Comparison of ENCODE assay signal across 23 cellular contexts in genomic region chr3:98548544-98548943, GRCh38. TPM values are rescaled to one million over a fixed set of nuclear protein-coding genes. Genes with fewer than 3 reads are reported as not detected.
DNase-seq lines count a peak whose midpoint lies in the region; ATAC-seq, FAIRE-seq and TF ChIP-seq lines count a peak whose summit lies in the region.
"Had no signal": no experiment of that assay in that cellular context is flagged by ENCODE, and none has a peak within 500 bp of the region (broad histone marks: within the 10 kb centered on the region; RNA-seq: fewer than 3 reads in every experiment).

No MANE protein-coding gene starts in this region.

- H3K36me3 ChIP-seq in ovary (no peaks in the 10 kb centered on the region), small intestine (ENCODE audit: control insufficient read depth in 2 of 2, insufficient read depth in 2 of 2, low read length in 2 of 2) (no peaks in the 10 kb centered on the region), mucosa of descending colon (ENCODE audit: low read depth) (no peaks in the 10 kb centered on the region)
- H3K36me3 ChIP-seq: BE2C had no signal

- WGBS in ovary, 3 donors: 63 to 68% (median 67%) methylated on average over 5 of the region's 5 CpGs
- WGBS in small intestine, 3 donors: 70 to 91% (median 83%) methylated on average over 5 of the region's 5 CpGs

- no peak overlapping the region for H3K27ac ChIP-seq in ovary
- H3K27ac ChIP-seq in small intestine (ENCODE audit: low read depth in 1 of 2, low read length in 1 of 2): no peak overlapping the region
- H3K27ac ChIP-seq: HL-60, KMS-11 had no signal

- H3K9me3 Mint-ChIP-seq in activated CD4-positive, alpha-beta T cell treated with anti-CD3 and anti-CD28 coated beads, Interleukin-2, amount 10 ng/mL, durations not matched to agents 24 days and 14 days: no peaks in the 10 kb centered on the region
- H3K9me3 Mint-ChIP-seq in activated T-helper 2 cell treated with anti-CD3 and anti-CD28 coated beads, Interferon-gamma antibody, Interleukin-2, Interleukin-4, amounts not matched to agents 10 μg/mL and 5 μg/mL and 100 μg/mL, durations not matched to agents 14 hours and 24 hours and 36 hours: peaks cover 5% of the 10 kb centered on the region
- H3K9me3 Mint-ChIP-seq: IgD-negative memory B cell had no signal

- H3K9me3 ChIP-seq in ovary (no peaks in the 10 kb centered on the region), small intestine (ENCODE audit: control insufficient read depth, low read depth) (no peaks in the 10 kb centered on the region), mucosa of descending colon (no peaks in the 10 kb centered on the region)
- H3K9me3 ChIP-seq: BE2C, SK-N-SH had no signal

- no peak for TF ChIP-seq POLR2A in ovary (IDR thresholded peaks at IDR 0.05)

- peaks cover 32% of the 10 kb centered on the region for H3K36me3 Mint-ChIP-seq in activated CD4-positive, alpha-beta T cell treated with anti-CD3 and anti-CD28 coated beads, Interleukin-2, amount 10 ng/mL, durations not matched to agents 24 days and 14 days (ENCODE audit: low read depth)
- peaks cover 53% of the 10 kb centered on the region for H3K36me3 Mint-ChIP-seq in activated T-helper 2 cell treated with anti-CD3 and anti-CD28 coated beads, Interferon-gamma antibody, Interleukin-2, Interleukin-4, amounts not matched to agents 10 μg/mL and 5 μg/mL and 100 μg/mL, durations not matched to agents 14 hours and 24 hours and 36 hours (ENCODE audit: low read depth)
- H3K36me3 Mint-ChIP-seq: CD14-positive monocyte had no signal

- no peaks in the 10 kb centered on the region for H3K27me3 Mint-ChIP-seq in activated CD4-positive, alpha-beta T cell treated with anti-CD3 and anti-CD28 coated beads, Interleukin-2, amount 10 ng/mL, durations not matched to agents 24 days and 14 days
- no peaks in the 10 kb centered on the region for H3K27me3 Mint-ChIP-seq in activated T-helper 2 cell treated with anti-CD3 and anti-CD28 coated beads, Interferon-gamma antibody, Interleukin-2, Interleukin-4, amounts not matched to agents 10 μg/mL and 5 μg/mL and 100 μg/mL, durations not matched to agents 14 hours and 24 hours and 36 hours (ENCODE audit: low read depth)
- H3K27me3 Mint-ChIP-seq: IgD-negative memory B cell had no signal

- DNase-seq in activated CD4-positive, alpha-beta T cell treated with anti-CD3 and anti-CD28 coated beads, Interleukin-2, amount 10 ng/mL, durations not matched to agents 24 days and 14 days: peak; percentile 51
- no peak for DNase-seq in activated CD4-positive, alpha-beta T cell treated with anti-CD3 and anti-CD28 coated beads for 1 hour
- DNase-seq in GM19239 (ENCODE audit: insufficient read length, low spot score) (no peak), ovary (no peak), small intestine (no peak), mucosa of descending colon (no peak)
- no peak for DNase-seq in activated T-helper 2 cell treated with anti-CD3 and anti-CD28 coated beads, Interferon-gamma antibody, Interleukin-2, Interleukin-4, amounts not matched to agents 10 μg/mL and 5 μg/mL and 100 μg/mL, durations not matched to agents 14 hours and 24 hours and 36 hours (ENCODE audit: low spot score)
- DNase-seq: 8988T, ACHN, BE2C, DMS153, NCI-H1048, NCI-H1417, NCI-H1694, NCI-H2029 treated with DMSO at 0.1 percent for 48 hours, NCI-H526 treated with DMSO at 0.1 percent for 48 hours, SK-N-SH had no signal

- no peak for ATAC-seq in mucosa of descending colon

- H3K4me3 ChIP-seq in ovary (no peak overlapping the region), small intestine (ENCODE audit: low read depth in 1 of 2, low read length in 2 of 2) (no peak overlapping the region), mucosa of descending colon (no peak overlapping the region)

- H3K4me1 ChIP-seq in ovary (ENCODE audit: insufficient read depth) (no peaks in the 10 kb centered on the region), small intestine (ENCODE audit: control insufficient read depth in 2 of 2, insufficient read depth in 1 of 2, low read depth in 1 of 2, low read length in 1 of 2) (peaks cover 2 to 5% of the 10 kb centered on the region in 2 donors), mucosa of descending colon (ENCODE audit: low read depth) (no peaks in the 10 kb centered on the region)
- H3K4me1 ChIP-seq: BE2C had no signal

- H3K27me3 ChIP-seq in ovary (no peaks in the 10 kb centered on the region), small intestine (ENCODE audit: control insufficient read depth in 2 of 2, insufficient read depth in 2 of 2, low read length in 2 of 2) (no peaks in the 10 kb centered on the region)

- H3K27ac Mint-ChIP-seq in activated CD4-positive, alpha-beta T cell treated with anti-CD3 and anti-CD28 coated beads, Interleukin-2, amount 10 ng/mL, durations not matched to agents 24 days and 14 days: no peak overlapping the region
- H3K27ac Mint-ChIP-seq in activated T-helper 2 cell treated with anti-CD3 and anti-CD28 coated beads, Interferon-gamma antibody, Interleukin-2, Interleukin-4, amounts not matched to agents 10 μg/mL and 5 μg/mL and 100 μg/mL, durations not matched to agents 14 hours and 24 hours and 36 hours: peak overlapping the region; percentile 24
- H3K27ac Mint-ChIP-seq: CD14-positive monocyte, IgD-negative memory B cell had no signal

- H3K4me3 Mint-ChIP-seq in activated CD4-positive, alpha-beta T cell treated with anti-CD3 and anti-CD28 coated beads, Interleukin-2, amount 10 ng/mL, durations not matched to agents 24 days and 14 days: no peak overlapping the region
- H3K4me3 Mint-ChIP-seq in activated T-helper 2 cell treated with anti-CD3 and anti-CD28 coated beads, Interferon-gamma antibody, Interleukin-2, Interleukin-4, amounts not matched to agents 10 μg/mL and 5 μg/mL and 100 μg/mL, durations not matched to agents 14 hours and 24 hours and 36 hours (ENCODE audit: low read depth): no peak overlapping the region
- H3K4me3 Mint-ChIP-seq: CD14-positive monocyte had no signal

- peaks cover 57% of the 10 kb centered on the region for H3K4me1 Mint-ChIP-seq in activated CD4-positive, alpha-beta T cell treated with anti-CD3 and anti-CD28 coated beads, Interleukin-2, amount 10 ng/mL, durations not matched to agents 24 days and 14 days
- H3K4me1 Mint-ChIP-seq in activated T-helper 2 cell treated with anti-CD3 and anti-CD28 coated beads, Interferon-gamma antibody, Interleukin-2, Interleukin-4, amounts not matched to agents 10 μg/mL and 5 μg/mL and 100 μg/mL, durations not matched to agents 14 hours and 24 hours and 36 hours (ENCODE audit: low read depth): peaks cover 73% of the 10 kb centered on the region

- TF ChIP-seq CTCF in ovary (IDR thresholded peaks at IDR 0.05) (no peak), mucosa of descending colon (IDR thresholded peaks at IDR 0.05) (no peak)

- intact Hi-C loops in activated CD4-positive, alpha-beta T cell treated with anti-CD3 and anti-CD28 coated beads, Interleukin-2, amount 10 ng/mL, durations not matched to agents 24 days and 14 days (cut with micrococcal nuclease): no loop called here
- intact Hi-C loops in activated T-helper 2 cell treated with anti-CD3 and anti-CD28 coated beads, Interferon-gamma antibody, Interleukin-2, Interleukin-4, amounts not matched to agents 10 μg/mL and 5 μg/mL and 100 μg/mL, durations not matched to agents 14 hours and 24 hours and 36 hours (cut with micrococcal nuclease): no loop called here
- intact Hi-C loops in ovary (cut with DNase I): no loop called here
- intact Hi-C loops in mucosa of descending colon (cut with DNase I, micrococcal nuclease): no loop called here

- FAIRE-seq in GM19239 (lab: Jason Lieb, UNC): peak; percentile 94
- no peak for FAIRE-seq in small intestine (lab: Jason Lieb, UNC)
- FAIRE-seq: H54 had no signal

- no peak for TF ChIP-seq EP300 in ovary (IDR thresholded peaks at IDR 0.05)

RNA-seq across cellular contexts. Expression of gene GPR15, which starts 16.8 kb away (rescaled TPM):
- 3.6 and 4.1 TPM in 2 replicates for total RNA-seq in activated CD4-positive, alpha-beta T cell treated with anti-CD3 and anti-CD28 coated beads, Interleukin-2, amount 10 ng/mL, durations not matched to agents 24 days and 14 days
- 10.0 and 10.5 TPM in 2 replicates for total RNA-seq in activated T-helper 2 cell treated with anti-CD3 and anti-CD28 coated beads, Interferon-gamma antibody, Interleukin-2, Interleukin-4, amounts not matched to agents 10 μg/mL and 5 μg/mL and 100 μg/mL, durations not matched to agents 14 hours and 24 hours and 36 hours
- total RNA-seq in ovary (under 1 TPM in 1 of 7 donors, not detected in 6; 0.23 TPM), mucosa of descending colon (10 to 100 TPM in 1 of 3 donors, 1 to 10 TPM in 2; 4.5 to 11.5 (median 6.9) TPM)
- polyA plus RNA-seq in ovary (not detected), small intestine (under 1 TPM in 2 of 3 donors, not detected in 1; 0.16 to 0.54 TPM)
- total RNA-seq: NCI-H460 had no signal
- polyA plus RNA-seq: CD14-positive monocyte, SK-N-SH had no signal

RNA-seq across cellular contexts. Expression of gene CLDND1, which starts 25.8 kb away (rescaled TPM):
- total RNA-seq in activated CD4-positive, alpha-beta T cell treated with anti-CD3 and anti-CD28 coated beads, Interleukin-2, amount 10 ng/mL, durations not matched to agents 24 days and 14 days: 279 and 288 TPM in 2 replicates
- total RNA-seq in activated T-helper 2 cell treated with anti-CD3 and anti-CD28 coated beads, Interferon-gamma antibody, Interleukin-2, Interleukin-4, amounts not matched to agents 10 μg/mL and 5 μg/mL and 100 μg/mL, durations not matched to agents 14 hours and 24 hours and 36 hours: 326 and 338 TPM in 2 replicates
- total RNA-seq in ovary: 100 to 1,000 TPM in 2 of 7 donors, 10 to 100 TPM in 5; 82.5 to 155 (median 93.4) TPM
- polyA plus RNA-seq in ovary: 10 to 100 TPM; 75.3 to 98.9 TPM
- 10 to 100 TPM; 30.8 to 64.9 (median 38.8) TPM for polyA plus RNA-seq in small intestine
- 100 to 1,000 TPM in 1 of 3 donors, 10 to 100 TPM in 2; 64.6 to 150 (median 70.4) TPM for total RNA-seq in mucosa of descending colon

RNA-seq across cellular contexts. Expression of gene CPOX, which starts 44.9 kb away (rescaled TPM):
- 46.4 and 46.6 TPM in 2 replicates for total RNA-seq in activated CD4-positive, alpha-beta T cell treated with anti-CD3 and anti-CD28 coated beads, Interleukin-2, amount 10 ng/mL, durations not matched to agents 24 days and 14 days
- 48.4 and 50.4 TPM in 2 replicates for total RNA-seq in activated T-helper 2 cell treated with anti-CD3 and anti-CD28 coated beads, Interferon-gamma antibody, Interleukin-2, Interleukin-4, amounts not matched to agents 10 μg/mL and 5 μg/mL and 100 μg/mL, durations not matched to agents 14 hours and 24 hours and 36 hours
- total RNA-seq in ovary (10 to 100 TPM; 11.2 to 19.9 (median 17.1) TPM), mucosa of descending colon (10 to 100 TPM; 16.2 to 17.9 (median 17.6) TPM)
- polyA plus RNA-seq in ovary (10 to 100 TPM; 10.6 to 15.2 TPM), small intestine (10 to 100 TPM; 13.4 to 28.6 (median 13.8) TPM)

RNA-seq across cellular contexts. Expression of gene OR5K2, which starts 51.1 kb away (rescaled TPM):
- not detected in 2 replicates for total RNA-seq in activated CD4-positive, alpha-beta T cell treated with anti-CD3 and anti-CD28 coated beads, Interleukin-2, amount 10 ng/mL, durations not matched to agents 24 days and 14 days
- not detected in 2 replicates for total RNA-seq in activated T-helper 2 cell treated with anti-CD3 and anti-CD28 coated beads, Interferon-gamma antibody, Interleukin-2, Interleukin-4, amounts not matched to agents 10 μg/mL and 5 μg/mL and 100 μg/mL, durations not matched to agents 14 hours and 24 hours and 36 hours
- total RNA-seq in ovary (not detected), mucosa of descending colon (not detected)
- polyA plus RNA-seq in ovary (not detected), small intestine (not detected)
- total RNA-seq: NCI-H460 had no signal
- polyA plus RNA-seq: CD14-positive monocyte, IgD-negative memory B cell, SK-N-SH had no signal
